16 cellular contexts compared by ENCODE assay signal in genomic region chr10:97390096-97390495, GRCh38. TPM values are rescaled to one million over a fixed set of nuclear protein-coding genes. Genes with fewer than 3 reads are reported as not detected.
DNase-seq lines count a peak whose midpoint lies in the region; ATAC-seq and TF ChIP-seq lines count a peak whose summit lies in the region.
"Had no signal": no experiment of that assay in that cellular context is flagged by ENCODE, and none has a peak within 500 bp of the region (broad histone marks: within the 10 kb centered on the region; RNA-seq: fewer than 3 reads in every experiment).

No MANE protein-coding gene starts in this region.

- ATAC-seq in mucosa of descending colon = peak; percentile 24
- ATAC-seq in upper lobe of right lung = peak; percentile 63
- no peak for ATAC-seq in GM21367 (IDR thresholded peaks at IDR 0.05; ENCODE audit: unreplicated experiment)
- no peak for ATAC-seq in gastroesophageal sphincter
- ATAC-seq: CD8-positive, alpha-beta T cell; HCT116 had no signal

- no peaks in the 10 kb centered on the region for H3K27me3 Mint-ChIP-seq in dendritic cell treated with granulocyte-macrophage colony-stimulating factor and Interleukin-4, amounts not matched to agents 40 ng/mL and 50 ng/mL, for 4 days
- H3K27me3 Mint-ChIP-seq in activated CD4-positive, alpha-beta T cell treated with anti-CD3 and anti-CD28 coated beads, Interleukin-2, amount 10 ng/mL, durations not matched to agents 24 days and 14 days = no peaks in the 10 kb centered on the region
- H3K27me3 Mint-ChIP-seq: B cell had no signal

- DNase-seq in CD1c-positive myeloid dendritic cell (ENCODE audit: extremely low spot score) (peak; percentile 12), mucosa of descending colon (no peak), upper lobe of right lung (no peak)
- DNase-seq in activated CD4-positive, alpha-beta T cell treated with anti-CD3 and anti-CD28 coated beads, Interleukin-2, amount 10 ng/mL, durations not matched to agents 24 days and 14 days = no peak
- DNase-seq: C1 segment of cervical spinal cord; CD8-positive, alpha-beta T cell; COR-L47; DMS153; DMS79 treated with DMSO at 0.1 percent for 48 hours; EL; GM23248 had no signal

- no peak overlapping the region for H3K4me3 ChIP-seq in mucosa of descending colon
- no peak overlapping the region for H3K4me3 ChIP-seq in upper lobe of right lung
- H3K4me3 ChIP-seq in gastroesophageal sphincter = no peak overlapping the region
- H3K4me3 ChIP-seq: GM23248 had no signal

- peaks cover 67% of the 10 kb centered on the region for H3K36me3 Mint-ChIP-seq in dendritic cell treated with granulocyte-macrophage colony-stimulating factor and Interleukin-4, amounts not matched to agents 40 ng/mL and 50 ng/mL, for 4 days (ENCODE audit: low read depth)
- peaks cover 50% of the 10 kb centered on the region for H3K36me3 Mint-ChIP-seq in activated CD4-positive, alpha-beta T cell treated with anti-CD3 and anti-CD28 coated beads, Interleukin-2, amount 10 ng/mL, durations not matched to agents 24 days and 14 days (ENCODE audit: low read depth)

- H3K27ac Mint-ChIP-seq in dendritic cell treated with granulocyte-macrophage colony-stimulating factor and Interleukin-4, amounts not matched to agents 40 ng/mL and 50 ng/mL, for 4 days = peak overlapping the region; percentile 76
- no peak overlapping the region for H3K27ac Mint-ChIP-seq in activated CD4-positive, alpha-beta T cell treated with anti-CD3 and anti-CD28 coated beads, Interleukin-2, amount 10 ng/mL, durations not matched to agents 24 days and 14 days
- H3K27ac Mint-ChIP-seq: B cell; CD8-positive, alpha-beta T cell had no signal

- H3K36me3 ChIP-seq in mucosa of descending colon (ENCODE audit: low read depth) (peaks cover 3% of the 10 kb centered on the region), upper lobe of right lung (peaks cover 49% of the 10 kb centered on the region), gastroesophageal sphincter (peaks cover 0 to 100% of the 10 kb centered on the region in 2 donors)

- no peak for TF ChIP-seq POLR2A in gastroesophageal sphincter (IDR thresholded peaks at IDR 0.05)

- intact Hi-C loops in dendritic cell treated with granulocyte-macrophage colony-stimulating factor and Interleukin-4, amounts not matched to agents 40 ng/mL and 50 ng/mL, for 4 days (cut with micrococcal nuclease) = no loop called here
- intact Hi-C loops in mucosa of descending colon (cut with DNase I, micrococcal nuclease) (no loop called here), upper lobe of right lung (cut with DNase I) (no loop called here)
- intact Hi-C loops in activated CD4-positive, alpha-beta T cell treated with anti-CD3 and anti-CD28 coated beads, Interleukin-2, amount 10 ng/mL, durations not matched to agents 24 days and 14 days (cut with micrococcal nuclease) = no loop called here

- TF ChIP-seq EP300 in gastroesophageal sphincter (IDR thresholded peaks at IDR 0.05) = no peak

- H3K4me1 Mint-ChIP-seq in dendritic cell treated with granulocyte-macrophage colony-stimulating factor and Interleukin-4, amounts not matched to agents 40 ng/mL and 50 ng/mL, for 4 days (ENCODE audit: low read depth) = peaks cover 33% of the 10 kb centered on the region
- H3K4me1 Mint-ChIP-seq in activated CD4-positive, alpha-beta T cell treated with anti-CD3 and anti-CD28 coated beads, Interleukin-2, amount 10 ng/mL, durations not matched to agents 24 days and 14 days = no peaks in the 10 kb centered on the region
- H3K4me1 Mint-ChIP-seq: B cell had no signal

- no peaks in the 10 kb centered on the region for H3K9me3 Mint-ChIP-seq in dendritic cell treated with granulocyte-macrophage colony-stimulating factor and Interleukin-4, amounts not matched to agents 40 ng/mL and 50 ng/mL, for 4 days
- H3K9me3 Mint-ChIP-seq in activated CD4-positive, alpha-beta T cell treated with anti-CD3 and anti-CD28 coated beads, Interleukin-2, amount 10 ng/mL, durations not matched to agents 24 days and 14 days = no peaks in the 10 kb centered on the region
- H3K9me3 Mint-ChIP-seq: CD8-positive, alpha-beta T cell had no signal

- TF ChIP-seq CTCF in mucosa of descending colon (IDR thresholded peaks at IDR 0.05) (no peak), upper lobe of right lung (IDR thresholded peaks at IDR 0.05) (no peak), gastroesophageal sphincter (IDR thresholded peaks at IDR 0.05) (no peak)

- H3K27me3 ChIP-seq in upper lobe of right lung (no peaks in the 10 kb centered on the region), gastroesophageal sphincter (no peaks in the 10 kb centered on the region)

- H3K4me1 ChIP-seq in mucosa of descending colon (ENCODE audit: low read depth) = no peaks in the 10 kb centered on the region
- H3K4me1 ChIP-seq in upper lobe of right lung = no peaks in the 10 kb centered on the region
- H3K4me1 ChIP-seq in gastroesophageal sphincter = no peaks in the 10 kb centered on the region

- H3K4me3 Mint-ChIP-seq in dendritic cell treated with granulocyte-macrophage colony-stimulating factor and Interleukin-4, amounts not matched to agents 40 ng/mL and 50 ng/mL, for 4 days = no peak overlapping the region
- no peak overlapping the region for H3K4me3 Mint-ChIP-seq in activated CD4-positive, alpha-beta T cell treated with anti-CD3 and anti-CD28 coated beads, Interleukin-2, amount 10 ng/mL, durations not matched to agents 24 days and 14 days
- H3K4me3 Mint-ChIP-seq: B cell; CD8-positive, alpha-beta T cell had no signal

- no peak overlapping the region for H3K27ac ChIP-seq in upper lobe of right lung
- H3K27ac ChIP-seq in gastroesophageal sphincter = no peak overlapping the region
- H3K27ac ChIP-seq: GM23248 had no signal

- 100% methylated on average over 2 of the region's 5 CpGs; no CpG with 5 or more reads in 1 of the 2 donors for WGBS in gastroesophageal sphincter (ENCODE audit: low coverage in 1 of 2), 2 donors

- no peaks in the 10 kb centered on the region for H3K9me3 ChIP-seq in mucosa of descending colon
- H3K9me3 ChIP-seq in upper lobe of right lung = no peaks in the 10 kb centered on the region
- no peaks in the 10 kb centered on the region for H3K9me3 ChIP-seq in gastroesophageal sphincter

RNA-seq across cellular contexts. Expression of gene RRP12, which starts 11.0 kb away (rescaled TPM):
- total RNA-seq in mucosa of descending colon = 10 to 100 TPM; 14.6 to 19.4 (median 16.9) TPM
- 23.7 TPM for total RNA-seq in upper lobe of right lung
- 99.4 and 106 TPM in 2 replicates for total RNA-seq in activated CD4-positive, alpha-beta T cell treated with anti-CD3 and anti-CD28 coated beads, Interleukin-2, amount 10 ng/mL, durations not matched to agents 24 days and 14 days
- total RNA-seq in gastroesophageal sphincter = 10 to 100 TPM in 3 of 4 donors, 1 to 10 TPM in 1; 6.7 to 25.3 (median 11.8) TPM

RNA-seq across cellular contexts. Expression of gene PGAM1, which starts 35.9 kb away (rescaled TPM):
- total RNA-seq in mucosa of descending colon = 100 to 1,000 TPM; 173 to 244 (median 186) TPM
- total RNA-seq in upper lobe of right lung = 139 TPM
- 1,086 and 1,108 TPM in 2 replicates for total RNA-seq in activated CD4-positive, alpha-beta T cell treated with anti-CD3 and anti-CD28 coated beads, Interleukin-2, amount 10 ng/mL, durations not matched to agents 24 days and 14 days
- total RNA-seq in gastroesophageal sphincter = 100 to 1,000 TPM; 248 to 385 (median 356) TPM

RNA-seq across cellular contexts. Expression of gene FRAT2, which starts 55.6 kb away (rescaled TPM):
- total RNA-seq in mucosa of descending colon (10 to 100 TPM; 26.2 to 42.5 (median 33.3) TPM), upper lobe of right lung (20.4 TPM), gastroesophageal sphincter (10 to 100 TPM; 10.8 to 20.9 (median 12.5) TPM)
- total RNA-seq in activated CD4-positive, alpha-beta T cell treated with anti-CD3 and anti-CD28 coated beads, Interleukin-2, amount 10 ng/mL, durations not matched to agents 24 days and 14 days = 8.7 and 9.8 TPM in 2 replicates

RNA-seq across cellular contexts. Expression of gene EXOSC1, which starts 55.7 kb away (rescaled TPM):
- total RNA-seq in mucosa of descending colon (10 to 100 TPM; 20.7 to 30.9 (median 21.3) TPM), upper lobe of right lung (27.0 TPM), gastroesophageal sphincter (10 to 100 TPM; 24.9 to 54.5 (median 28.0) TPM)
- total RNA-seq in activated CD4-positive, alpha-beta T cell treated with anti-CD3 and anti-CD28 coated beads, Interleukin-2, amount 10 ng/mL, durations not matched to agents 24 days and 14 days = 57.9 and 59.8 TPM in 2 replicates

RNA-seq across cellular contexts. Expression of gene ZDHHC16, which starts 55.9 kb away (rescaled TPM):
- 10 to 100 TPM; 28.8 to 37.0 (median 29.5) TPM for total RNA-seq in mucosa of descending colon
- 63.2 TPM for total RNA-seq in upper lobe of right lung
- total RNA-seq in activated CD4-positive, alpha-beta T cell treated with anti-CD3 and anti-CD28 coated beads, Interleukin-2, amount 10 ng/mL, durations not matched to agents 24 days and 14 days = 42.9 and 43.1 TPM in 2 replicates
- total RNA-seq in gastroesophageal sphincter = 10 to 100 TPM; 22.3 to 31.6 (median 25.3) TPM

Comparison
In these comparisons a context has a peak if more than half of its experiments do, and no peak if none do; other contexts are left out.
1. ATAC-seq: peak in mucosa of descending colon (single experiment) and upper lobe of right lung (single experiment); none in GM21367 (single experiment) and gastroesophageal sphincter (single experiment).